25 cellular contexts compared by ENCODE assay signal in the genomic region with DNA sequence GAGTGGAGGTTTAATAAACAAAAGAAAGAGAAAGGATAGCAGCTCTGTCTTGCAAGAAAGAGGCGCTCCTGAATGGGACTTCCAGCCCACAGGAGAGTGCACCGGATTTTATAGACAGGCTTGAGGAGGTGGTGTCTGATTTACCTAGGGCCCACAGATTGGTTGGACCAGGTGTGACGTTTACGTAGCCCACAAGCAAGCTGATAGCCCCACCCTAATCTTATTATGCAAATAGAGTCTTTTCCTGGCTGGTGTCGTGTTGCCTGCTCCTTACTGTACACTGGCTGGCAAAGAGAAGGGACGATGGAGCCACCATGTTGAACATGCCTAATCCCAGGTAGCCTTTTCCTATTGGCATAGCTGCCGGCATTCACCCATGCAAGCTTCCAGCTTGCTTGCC.
DNase-seq lines count a peak whose midpoint lies in the region.
"Had no signal": no experiment of that assay in that cellular context is flagged by ENCODE, and none has a peak within 500 bp of the region (broad histone marks: within the 10 kb centered on the region; RNA-seq: fewer than 3 reads in every experiment).

No MANE protein-coding gene starts in this region.

- DNase-seq in NCI-H748 (lab: John Stamatoyannopoulos, UW; ENCODE audit: unreplicated experiment) (peak; percentile 72), NCI-H748 treated with DMSO at 0.1 percent for 48 hours (lab: John Stamatoyannopoulos, UW) (no peak), HT-29 (ENCODE audit: low spot score) (peak; percentile 17), SHP77 (lab: John Stamatoyannopoulos, UW) (peak; percentile 20 to 27), renal cortical epithelial cell (ENCODE audit: low read depth) (peak; percentile 15), NAMALWA (ENCODE audit: low spot score) (no peak), GOT3 (lab: John Stamatoyannopoulos, UW) (no peak), iPS-NIHi11 (ENCODE audit: low spot score) (no peak)
- DNase-seq: activated CD4-positive, alpha-beta memory T cell treated with anti-CD3 and anti-CD28 coated beads, Interleukin-2, amount 10 ng/mL, durations not matched to agents 7 days and 5 days; activated CD8-positive, alpha-beta memory T cell treated with anti-CD3 and anti-CD28 coated beads, Interleukin-2, amount 50 U/mL, for 4 hours; activated naive CD4-positive, alpha-beta T cell treated with anti-CD3 and anti-CD28 coated beads for 36 hours; C1 segment of cervical spinal cord; central memory CD4-positive, alpha-beta T cell; cortex of kidney; DND-41; erythroblast; GM23248; left ventricle myocardium inferior; NCI-H1694; NK-92 treated with Interleukin-12 subunit alpha and Interleukin-12 subunit beta, amount 100 ng/mL, for 24 hours; pancreas; PC-3; retina; substantia nigra; upper lobe of left lung had no signal

Comparison
In these comparisons a context has a peak if more than half of its experiments do, and no peak if none do; other contexts are left out.
1. DNase-seq: peak in NCI-H748 (single experiment), HT-29 (single experiment), SHP77 (2 of 2) and renal cortical epithelial cell (single experiment); none in NCI-H748 treated with DMSO at 0.1 percent for 48 hours (single experiment), NAMALWA (single experiment), GOT3 (single experiment) and iPS-NIHi11 (single experiment).